Comparison of ENCODE assay signal across 8 cellular contexts in the genomic region with DNA sequence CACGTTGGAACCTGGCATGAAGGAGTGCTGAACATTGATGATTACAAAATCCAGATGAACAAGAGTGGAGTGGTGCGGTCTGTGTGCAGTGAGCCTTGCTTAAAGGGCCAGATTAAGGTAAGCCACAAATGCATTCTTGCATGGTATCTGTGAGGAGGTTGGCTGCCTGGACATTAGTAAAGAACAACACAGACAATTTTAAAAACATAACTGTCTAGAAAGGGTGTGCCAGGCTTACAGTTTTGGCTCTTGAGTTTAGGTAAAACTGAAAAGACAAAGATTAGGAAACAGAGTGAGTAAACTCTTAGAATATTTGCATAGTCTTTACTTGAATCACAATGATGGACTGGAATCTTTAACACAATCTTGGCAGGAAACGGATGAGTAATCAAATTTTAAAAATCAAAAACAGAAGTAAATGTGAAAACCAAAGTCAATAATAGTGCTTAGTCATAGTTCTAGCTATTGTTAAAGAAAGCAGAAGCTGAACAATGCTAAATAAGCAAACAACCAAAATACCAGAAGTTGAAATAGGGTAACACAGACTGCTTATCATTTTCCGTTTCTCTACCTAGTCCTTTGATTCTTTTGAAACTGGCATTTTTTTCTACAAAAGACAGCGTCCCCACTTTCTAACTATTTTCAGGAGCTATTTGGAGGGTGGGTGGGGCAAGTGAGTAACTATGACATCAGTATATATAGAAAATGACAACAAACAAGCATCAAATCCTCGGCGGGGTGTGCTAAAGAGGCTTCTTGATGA.
DNase-seq lines count a peak whose midpoint lies in the region; ATAC-seq lines count a peak whose summit lies in the region.

No MANE protein-coding gene starts in this region.

- no peak overlapping the region for H3K4me3 Mint-ChIP-seq in stimulated activated naive CD8-positive, alpha-beta T cell treated with anti-CD3 and anti-CD28 coated beads, Interleukin-15, amount 100 ng/mL, for 72 hours
- peak overlapping the region; percentile 2 for H3K4me3 Mint-ChIP-seq in T-helper 2 cell treated with Interferon-gamma antibody and Interleukin-4, amounts not matched to agents 5 μg/mL and 100 μg/mL, for 36 hours

- ATAC-seq in stimulated activated naive CD8-positive, alpha-beta T cell treated with anti-CD3 and anti-CD28 coated beads, Interleukin-15, Interleukin-2, amounts not matched to agents 100 U/mL and 50 U/mL, for 24 hours: peak; percentile 43
- ATAC-seq in stimulated activated naive CD8-positive, alpha-beta T cell treated with anti-CD3 and anti-CD28 coated beads, Interleukin-15, amount 100 ng/mL, for 72 hours: no peak
- peak; percentile 67 for ATAC-seq in HG03342 (IDR thresholded peaks at IDR 0.05; ENCODE audit: unreplicated experiment)

- DNase-seq in stimulated activated naive CD8-positive, alpha-beta T cell treated with anti-CD3 and anti-CD28 coated beads, Interleukin-15, Interleukin-2, amounts not matched to agents 100 U/mL and 50 U/mL, for 24 hours: no peak
- no peak for DNase-seq in stimulated activated naive CD8-positive, alpha-beta T cell treated with anti-CD3 and anti-CD28 coated beads, Interleukin-15, amount 100 ng/mL, for 72 hours
- no peak for DNase-seq in T-helper 2 cell treated with Interferon-gamma antibody and Interleukin-4, amounts not matched to agents 5 μg/mL and 100 μg/mL, for 36 hours (ENCODE audit: low spot score)
- peak; percentile 56 to 91 for DNase-seq in lung microvascular endothelial cell (ENCODE audit: low read depth in 2 of 2)
- no peak for DNase-seq in NCI-H524 treated with DMSO at 0.1 percent for 48 hours (lab: John Stamatoyannopoulos, UW)
- no peak for DNase-seq in 8988T
- no peak for DNase-seq in NCI-H524 (lab: John Stamatoyannopoulos, UW)

- H3K27me3 Mint-ChIP-seq in stimulated activated naive CD8-positive, alpha-beta T cell treated with anti-CD3 and anti-CD28 coated beads, Interleukin-15, amount 100 ng/mL, for 72 hours: no peaks in the 10 kb centered on the region
- no peaks in the 10 kb centered on the region for H3K27me3 Mint-ChIP-seq in T-helper 2 cell treated with Interferon-gamma antibody and Interleukin-4, amounts not matched to agents 5 μg/mL and 100 μg/mL, for 36 hours (ENCODE audit: low read depth)

- H3K36me3 Mint-ChIP-seq in T-helper 2 cell treated with Interferon-gamma antibody and Interleukin-4, amounts not matched to agents 5 μg/mL and 100 μg/mL, for 36 hours (ENCODE audit: low read depth): no peaks in the 10 kb centered on the region

- H3K4me1 Mint-ChIP-seq in stimulated activated naive CD8-positive, alpha-beta T cell treated with anti-CD3 and anti-CD28 coated beads, Interleukin-15, amount 100 ng/mL, for 72 hours: no peaks in the 10 kb centered on the region
- peaks cover 12% of the 10 kb centered on the region for H3K4me1 Mint-ChIP-seq in T-helper 2 cell treated with Interferon-gamma antibody and Interleukin-4, amounts not matched to agents 5 μg/mL and 100 μg/mL, for 36 hours (ENCODE audit: low read depth)

- no peak overlapping the region for H3K27ac Mint-ChIP-seq in stimulated activated naive CD8-positive, alpha-beta T cell treated with anti-CD3 and anti-CD28 coated beads, Interleukin-15, amount 100 ng/mL, for 72 hours
- H3K27ac Mint-ChIP-seq in T-helper 2 cell treated with Interferon-gamma antibody and Interleukin-4, amounts not matched to agents 5 μg/mL and 100 μg/mL, for 36 hours: peak overlapping the region; percentile 52

- H3K9me3 Mint-ChIP-seq in stimulated activated naive CD8-positive, alpha-beta T cell treated with anti-CD3 and anti-CD28 coated beads, Interleukin-15, amount 100 ng/mL, for 72 hours: peaks cover 0 to 6% of the 10 kb centered on the region in 2 donors
- no peaks in the 10 kb centered on the region for H3K9me3 Mint-ChIP-seq in T-helper 2 cell treated with Interferon-gamma antibody and Interleukin-4, amounts not matched to agents 5 μg/mL and 100 μg/mL, for 36 hours

Comparison
In these comparisons a context has a peak if more than half of its experiments do, and no peak if none do; other contexts are left out.
1. DNase-seq: peak in lung microvascular endothelial cell (2 of 2); none in stimulated activated naive CD8-positive, alpha-beta T cell treated with anti-CD3 and anti-CD28 coated beads, Interleukin-15, Interleukin-2, amounts not matched to agents 100 U/mL and 50 U/mL, for 24 hours (single experiment), stimulated activated naive CD8-positive, alpha-beta T cell treated with anti-CD3 and anti-CD28 coated beads, Interleukin-15, amount 100 ng/mL, for 72 hours (0 of 2), T-helper 2 cell treated with Interferon-gamma antibody and Interleukin-4, amounts not matched to agents 5 μg/mL and 100 μg/mL, for 36 hours (single experiment), NCI-H524 treated with DMSO at 0.1 percent for 48 hours (single experiment), 8988T (single experiment) and NCI-H524 (0 of 2).